In genomic region chr16:15339030-15339429, GRCh38 we compare ENCODE assay signal across 9 cellular contexts. TPM values are rescaled to one million over a fixed set of nuclear protein-coding genes. Genes with fewer than 3 reads are reported as not detected.
DNase-seq lines count a peak whose midpoint lies in the region; ATAC-seq, FAIRE-seq and TF ChIP-seq lines count a peak whose summit lies in the region.
"Not testable (repeated sequence)": the region's sequence is repeated elsewhere in the genome, so short reads cannot be mapped to it uniquely, and the experiment has no call there.
"Had no signal": no experiment of that assay in that cellular context is flagged by ENCODE, and none has a peak within 500 bp of the region (broad histone marks: within the 10 kb centered on the region; RNA-seq: fewer than 3 reads in every experiment).

No MANE protein-coding gene starts in this region.

- H3K4me3 ChIP-seq in A549, psoas muscle: not testable (repeated sequence)

- TF ChIP-seq EP300 in A549 (IDR thresholded peaks at IDR 0.05) = not testable (repeated sequence)

- not testable (repeated sequence) for H3K36me3 ChIP-seq in psoas muscle (ENCODE audit: insufficient read depth in 1 of 2, low read depth in 1 of 2)

- H3K4me2 ChIP-seq in A549 = not testable (repeated sequence)

- CTCF ChIA-PET in A549 (lab: Yijun Ruan, JAX) = not testable (repeated sequence)

- TF ChIP-seq POLR2A in A549 (IDR thresholded peaks at IDR 0.05; ENCODE audit: low read length) = not testable (repeated sequence)

- DNase-seq in A549 (ENCODE audit: low read depth in 1 of 2, low spot score in 1 of 2); Right ventricle myocardium superior; left ventricle myocardium superior; psoas muscle; stimulated activated naive CD8-positive, alpha-beta T cell treated with anti-CD3 and anti-CD28 coated beads, Interleukin-15, Interleukin-2, amounts not matched to agents 100 U/mL and 50 U/mL, for 24 hours: not testable (repeated sequence)

- TF ChIP-seq CTCF in A549 (IDR thresholded peaks at IDR 0.05); psoas muscle (IDR thresholded peaks at IDR 0.05): not testable (repeated sequence)

- intact Hi-C loops in Right ventricle myocardium superior (cut with DNase I); left ventricle myocardium superior (cut with micrococcal nuclease); psoas muscle (cut with DNase I): not testable (repeated sequence)

- POLR2A ChIA-PET in A549 (lab: Yijun Ruan, JAX) = not testable (repeated sequence)

- not testable (repeated sequence) for H3K9me3 ChIP-seq in A549, psoas muscle

- not testable (repeated sequence) for H3K27me3 ChIP-seq in psoas muscle (ENCODE audit: insufficient read depth in 3 of 3, low read length in 2 of 3)

- TF ChIP-seq RAD21 in A549 (conservative IDR thresholded peaks at IDR 0.05 in 1 of 2, IDR thresholded peaks at IDR 0.05 in 1 of 2) = not testable (repeated sequence)

- ATAC-seq in A549 = peak; percentile 45 to 58; a peak in 5 of 6 replicates
- peak; percentile 22; the same call in 1 of the 3 replicates for ATAC-seq in SK-N-SH treated with all-trans-retinoic acid at 6 μM for 48 hours
- ATAC-seq in Right ventricle myocardium superior (ENCODE audit: poor library complexity) = peak; percentile 73
- peak; percentile 70 for ATAC-seq in left ventricle myocardium superior
- ATAC-seq in psoas muscle = peak; percentile 69 to 83 (median 83)
- ATAC-seq in stimulated activated naive CD8-positive, alpha-beta T cell treated with anti-CD3 and anti-CD28 coated beads, Interleukin-15, Interleukin-2, amounts not matched to agents 100 U/mL and 50 U/mL, for 24 hours = peak; percentile 14

- not testable (repeated sequence) for H3K27ac ChIP-seq in A549, psoas muscle

- FAIRE-seq in A549 (lab: Jason Lieb, UNC) = not testable (repeated sequence)

- WGBS in A549 (ENCODE audit: missing lambda C conversion rate) = no CpG with 5 or more reads among the region's 5 CpGs
- no CpG with 5 or more reads among the region's 5 CpGs for WGBS in psoas muscle, 3 donors

- H3K4me1 ChIP-seq in A549, psoas muscle: not testable (repeated sequence)

RNA-seq across cellular contexts. Expression of gene NPIPA5, which starts 39.1 kb away (rescaled TPM):
- 0.45 and 1.6 TPM in 2 replicates for polyA plus RNA-seq in A549 (2011; rRNA removed)
- 0.25 and 0.32 TPM in 2 replicates for polyA plus RNA-seq in A549 (2012; cell fraction: cytosol; rRNA removed)
- 0.52 and 1.7 TPM in 2 replicates for polyA plus RNA-seq in A549 (2012; cell fraction: nucleus; rRNA removed)
- 4.3 TPM in 1 of 3 replicates, not detected in the others for polyA plus RNA-seq in A549 (2017; fragmentation: RNase III; extraction: RNeasy Plus Mini Kit Qiagen cat#74134 plus additional on column Dnase treatment)
- not detected in 2 replicates for polyA minus RNA-seq in A549 (2011; rRNA and poly(A)+ RNA removed)
- total RNA-seq in Right ventricle myocardium superior = 5.2 TPM
- 9.9 TPM for total RNA-seq in left ventricle myocardium superior
- total RNA-seq in psoas muscle = 10 to 100 TPM in 3 of 4 donors, 1 to 10 TPM in 1; 8.0 to 18.7 (median 11.0) TPM
- 10 to 100 TPM in 2 of 3 donors, 1 to 10 TPM in 1; 1.5 to 22.1 (median 16.0) TPM for polyA plus RNA-seq in psoas muscle
- polyA plus RNA-seq: CD14-positive monocyte, GM23248 had no signal

RNA-seq across cellular contexts. Expression of gene MPV17L, which starts 56.5 kb away (rescaled TPM):
- polyA plus RNA-seq in A549 (2011; rRNA removed) = 5.8 and 6.6 TPM in 2 replicates
- 4.6 and 6.0 TPM in 2 replicates for polyA plus RNA-seq in A549 (2012; cell fraction: cytosol; rRNA removed)
- polyA plus RNA-seq in A549 (2012; cell fraction: nucleus; rRNA removed) = 2.7 and 3.1 TPM in 2 replicates
- 3.1 to 3.7 TPM (median 3.7 TPM) in 3 replicates for polyA plus RNA-seq in A549 (2017; fragmentation: RNase III; extraction: RNeasy Plus Mini Kit Qiagen cat#74134 plus additional on column Dnase treatment)
- polyA minus RNA-seq in A549 (2011; rRNA and poly(A)+ RNA removed) = 8.9 and 9.6 TPM in 2 replicates
- 6.1 TPM for total RNA-seq in Right ventricle myocardium superior
- total RNA-seq in left ventricle myocardium superior = 5.3 TPM
- 10 to 100 TPM in 2 of 4 donors, 1 to 10 TPM in 2; 5.6 to 30.3 (median 16.1) TPM for total RNA-seq in psoas muscle
- 1 to 10 TPM; 5.6 to 9.2 (median 6.3) TPM for polyA plus RNA-seq in psoas muscle
- total RNA-seq: CD4-positive, alpha-beta T cell had no signal

Comparison
In these comparisons a context has a peak if more than half of its experiments do, and no peak if none do; other contexts are left out.
1. ATAC-seq: peak in every context shown above with its lines; median percentile 83 in psoas muscle; 73 in Right ventricle myocardium superior; 70 in left ventricle myocardium superior; 52 in A549; 22 in SK-N-SH treated with all-trans-retinoic acid at 6 μM for 48 hours; 14 in stimulated activated naive CD8-positive, alpha-beta T cell treated with anti-CD3 and anti-CD28 coated beads, Interleukin-15, Interleukin-2, amounts not matched to agents 100 U/mL and 50 U/mL, for 24 hours.